In the genomic region with DNA sequence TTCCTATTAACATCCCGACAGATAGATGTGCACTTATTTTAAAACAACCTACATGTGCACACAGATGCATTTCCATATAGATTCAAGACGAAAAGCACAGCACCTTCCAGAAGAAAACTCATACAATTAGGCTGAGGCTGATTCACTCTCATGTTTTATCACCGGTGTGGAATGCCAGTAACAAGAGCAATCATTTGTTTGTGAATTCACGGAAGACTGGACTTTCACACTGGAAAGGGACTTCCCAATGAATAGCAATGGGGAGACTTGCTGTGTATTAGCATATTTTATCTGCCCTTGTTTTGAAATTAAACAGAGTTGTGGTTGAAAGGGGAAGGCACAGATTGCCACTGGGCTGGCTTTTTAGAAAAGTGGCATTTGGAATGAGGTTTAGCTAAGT, we compare ENCODE assay signal across 12 cellular contexts.
DNase-seq lines count a peak whose midpoint lies in the region; ATAC-seq and TF ChIP-seq lines count a peak whose summit lies in the region.
"Had no signal": no experiment of that assay in that cellular context is flagged by ENCODE, and none has a peak within 500 bp of the region (broad histone marks: within the 10 kb centered on the region; RNA-seq: fewer than 3 reads in every experiment).

No MANE protein-coding gene starts in this region.

- H3K4me2 ChIP-seq in IMR-90 (ENCODE audit: low read depth, low read length): peak overlapping the region; percentile 82; the same call in 1 of the 2 replicates

- H3K4me1 ChIP-seq in IMR-90 (ENCODE audit: control insufficient read depth, insufficient read depth, low read length) (peaks cover 12% of the 10 kb centered on the region), muscle layer of colon (ENCODE audit: insufficient read depth, low read length) (peaks cover 23% of the 10 kb centered on the region)
- H3K4me1 ChIP-seq: lower lobe of right lung, right lobe of liver had no signal

- 0 out of 3 replicates have a peak overlapping the region, but pooled peaks have one; percentile 62 for H2BK15ac ChIP-seq in IMR-90 (ENCODE audit: low read depth, low read length)

- H4K5ac ChIP-seq in IMR-90 (ENCODE audit: low read depth, low read length): peak overlapping the region; percentile 95; the same call in 1 of the 2 replicates

- no peaks in the 10 kb centered on the region for H3K79me1 ChIP-seq in IMR-90 (ENCODE audit: low read depth in 1 of 2, low read length in 2 of 2)

- peak overlapping the region in 1 of 2 experiments; percentile 79; a peak in 2 of 4 replicates for H4K8ac ChIP-seq in IMR-90 (ENCODE audit: low read depth in 2 of 2, low read length in 2 of 2)

- H2BK5ac ChIP-seq in IMR-90 (ENCODE audit: low read depth, low read length, poor library complexity, severe bottlenecking): peak overlapping the region; percentile 84

- no TSS peak for BruUV-seq in IMR-90 (replicated peaks; lab: Mats Ljungman, UMichigan)

- H3K23ac ChIP-seq in IMR-90 (ENCODE audit: low read depth, low read length): no peak overlapping the region

- H3K4ac ChIP-seq in IMR-90 (ENCODE audit: low read depth, low read length): peak overlapping the region; percentile 38; the same call in 1 of the 2 replicates

- H3K27me3 ChIP-seq in IMR-90 (ENCODE audit: control insufficient read depth, insufficient read depth, low read length) (0 out of 2 replicates have a peak, but pooled peaks cover 5% of the 10 kb centered on the region), muscle layer of colon (ENCODE audit: control insufficient read depth in 1 of 2, insufficient read depth in 2 of 2, low read length in 2 of 2) (no peaks in the 10 kb centered on the region)
- H3K27me3 ChIP-seq: right lobe of liver had no signal

- dilution Hi-C loops in IMR-90 (cut with HindIII; ENCODE audit: low sequenced_read_pairs, unreplicated experiment): no loop called here

- peaks cover 4% of the 10 kb centered on the region; the same call in 1 of the 2 replicates for H4K20me1 ChIP-seq in IMR-90 (ENCODE audit: insufficient read depth, low read length)

- POLR2A ChIA-PET in IMR-90 (lab: Charles Lee; ENCODE audit: unreplicated experiment): no interaction called here

- no peak overlapping the region for H2AK5ac ChIP-seq in IMR-90 (ENCODE audit: low read depth, low read length)

- intact Hi-C loops in IMR-90 (cut with micrococcal nuclease): loop anchor here (1.0 to 5.0 kb wide), 3 partner anchors 88 to 246 kb away; no protein-coding TSS in a partner anchor

- H2AFZ ChIP-seq in IMR-90 (replicated peaks; ENCODE audit: low read length, poor library complexity): no peak overlapping the region

- peak overlapping the region; percentile 74; the same call in 1 of the 2 replicates for H4K91ac ChIP-seq in IMR-90 (ENCODE audit: insufficient read depth, low read depth, low read length)

- no CpG with 5 or more reads among the region's 4 CpGs for WGBS in IMR-90 (ENCODE audit: extremely low coverage in 2 of 2, insufficient read length in 1 of 2), 2 experiments

- no peak for TF ChIP-seq RAD21 in IMR-90 (IDR thresholded peaks at IDR 0.05; ENCODE audit: low read length)

- no peak for TF ChIP-seq POLR2A in IMR-90 (IDR thresholded peaks at IDR 0.05; ENCODE audit: low read depth, low read length)

- H3K36me3 ChIP-seq in IMR-90 (ENCODE audit: control insufficient read depth, insufficient read depth, low read length) (no peaks in the 10 kb centered on the region), muscle layer of colon (ENCODE audit: insufficient read depth, low read length) (no peaks in the 10 kb centered on the region)
- H3K36me3 ChIP-seq: lower lobe of right lung, right lobe of liver had no signal

- peaks cover 12% of the 10 kb centered on the region for H3K9me1 ChIP-seq in IMR-90 (ENCODE audit: insufficient read depth, low read length)

- H3K9ac ChIP-seq in IMR-90 (ENCODE audit: low read depth, low read length) (no peak overlapping the region), muscle layer of colon (ENCODE audit: low read length) (no peak overlapping the region)

- H3K27ac ChIP-seq in IMR-90 (ENCODE audit: insufficient read depth, low read length): peak overlapping the region; percentile 78; the same call in 1 of the 2 replicates
- peak overlapping the region; percentile 54 for H3K27ac ChIP-seq in muscle layer of colon (ENCODE audit: low read depth, low read length)
- H3K27ac ChIP-seq: lower lobe of right lung, right lobe of liver had no signal

- in situ Hi-C loops in IMR-90 (cut with MboI; ENCODE audit: low sequenced_read_pairs): no loop called here

- peak overlapping the region; percentile 54; the same call in 1 of the 2 replicates for H3K56ac ChIP-seq in IMR-90 (ENCODE audit: extremely low read depth, insufficient read depth, low read length)

- H3K4me3 ChIP-seq in IMR-90 (ENCODE audit: insufficient read depth, low read depth, low read length) (no peak overlapping the region; the same call in 1 of the 2 replicates), cardiac fibroblast (replicated peaks in 1 of 2; ENCODE audit: low read depth in 2 of 2, low read length in 2 of 2) (no peak overlapping the region), muscle layer of colon (ENCODE audit: low read depth in 1 of 2, low read length in 2 of 2) (no peak overlapping the region)
- H3K4me3 ChIP-seq: lower lobe of right lung, right lobe of liver had no signal

- peak overlapping the region; percentile 98 for H3K18ac ChIP-seq in IMR-90 (ENCODE audit: low read depth, low read length)

- peak overlapping the region; percentile 54 for H2BK20ac ChIP-seq in IMR-90 (ENCODE audit: low read depth, low read length)

- DNase-seq in IMR-90 (peak; percentile 92), cardiac fibroblast (ENCODE audit: low read depth in 2 of 2) (peak; percentile 71 to 90), NAMALWA (ENCODE audit: low spot score) (no peak), occipital lobe (lab: John Stamatoyannopoulos, UW) (no peak), NK-92 (lab: John Stamatoyannopoulos, UW; ENCODE audit: unreplicated experiment) (no peak)
- DNase-seq: activated CD8-positive, alpha-beta memory T cell treated with anti-CD3 and anti-CD28 coated beads, Interleukin-2, amount 10 ng/mL, durations not matched to agents 7 days and 5 days; foreskin melanocyte; lower lobe of right lung; NCI-H2081; right lobe of liver had no signal

- H2AK9ac ChIP-seq in IMR-90 (replicated peaks; ENCODE audit: low read depth, low read length, poor library complexity): no peak overlapping the region

- H3K14ac ChIP-seq in IMR-90 (replicated peaks; ENCODE audit: low read depth, low read length): no peak overlapping the region

- peak; percentile 73 for ATAC-seq in IMR-90 (ENCODE audit: low read depth)
- ATAC-seq in GM18870 (IDR thresholded peaks at IDR 0.05; ENCODE audit: unreplicated experiment): no peak
- ATAC-seq: activated CD8-positive, alpha-beta memory T cell treated with anti-CD3 and anti-CD28 coated beads, Interleukin-2, amount 10 ng/mL, durations not matched to agents 7 days and 5 days had no signal

- H3K9me3 ChIP-seq in IMR-90 (ENCODE audit: control insufficient read depth, insufficient read depth, low read length) (no peaks in the 10 kb centered on the region), muscle layer of colon (ENCODE audit: low read length) (no peaks in the 10 kb centered on the region)
- H3K9me3 ChIP-seq: lower lobe of right lung, right lobe of liver had no signal

- peak overlapping the region; percentile 56 for H2BK120ac ChIP-seq in IMR-90 (ENCODE audit: low read depth, low read length)

- no peak for TF ChIP-seq CTCF in IMR-90 (conservative IDR thresholded peaks at IDR 0.05; ENCODE audit: low read depth, low read length)
- TF ChIP-seq CTCF in cardiac fibroblast (IDR thresholded peaks at IDR 0.05; ENCODE audit: low read depth, low read length): no peak

- CTCF ChIA-PET in IMR-90 (lab: Yijun Ruan, JAX): interaction anchor here (1.1 to 1.7 kb wide), 2 partner anchors 15 to 246 kb away, joined by 3 to 6 read pairs; no protein-coding TSS in a partner anchor

TF ChIP-seq in IMR-90, 13 proteins besides CTCF, POLR2A, EP300 and RAD21:
- TF ChIP-seq MXI1 (IDR thresholded peaks at IDR 0.05; ENCODE audit: borderline replicate concordance, low read depth, low read length) (no peak), NFE2L2 (IDR thresholded peaks at IDR 0.05; ENCODE audit: low read depth, low read length) (no peak), CHD1 (IDR thresholded peaks at IDR 0.05; ENCODE audit: low read depth, low read length) (no peak), BHLHE40 (IDR thresholded peaks at IDR 0.05; ENCODE audit: low read depth, low read length) (no peak), FOS (IDR thresholded peaks at IDR 0.05; ENCODE audit: low read depth, low read length) (peak; percentile 46; the same call in 1 of the 2 replicates), MAFK (IDR thresholded peaks at IDR 0.05; ENCODE audit: low read depth, low read length) (no peak), MAZ (IDR thresholded peaks at IDR 0.05; ENCODE audit: borderline replicate concordance, low read depth, low read length) (0 out of 2 replicates have a peak, but pooled peaks have one; percentile 9)
- TF ChIP-seq, protein P1, sequence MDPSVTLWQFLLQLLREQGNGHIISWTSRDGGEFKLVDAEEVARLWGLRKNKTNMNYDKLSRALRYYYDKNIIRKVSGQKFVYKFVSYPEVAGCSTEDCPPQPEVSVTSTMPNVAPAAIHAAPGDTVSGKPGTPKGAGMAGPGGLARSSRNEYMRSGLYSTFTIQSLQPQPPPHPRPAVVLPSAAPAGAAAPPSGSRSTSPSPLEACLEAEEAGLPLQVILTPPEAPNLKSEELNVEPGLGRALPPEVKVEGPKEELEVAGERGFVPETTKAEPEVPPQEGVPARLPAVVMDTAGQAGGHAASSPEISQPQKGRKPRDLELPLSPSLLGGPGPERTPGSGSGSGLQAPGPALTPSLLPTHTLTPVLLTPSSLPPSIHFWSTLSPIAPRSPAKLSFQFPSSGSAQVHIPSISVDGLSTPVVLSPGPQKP (IDR thresholded peaks at IDR 0.05; ENCODE audit: borderline replicate concordance, low read depth, low read length): no peak
- TF ChIP-seq, protein P2, sequence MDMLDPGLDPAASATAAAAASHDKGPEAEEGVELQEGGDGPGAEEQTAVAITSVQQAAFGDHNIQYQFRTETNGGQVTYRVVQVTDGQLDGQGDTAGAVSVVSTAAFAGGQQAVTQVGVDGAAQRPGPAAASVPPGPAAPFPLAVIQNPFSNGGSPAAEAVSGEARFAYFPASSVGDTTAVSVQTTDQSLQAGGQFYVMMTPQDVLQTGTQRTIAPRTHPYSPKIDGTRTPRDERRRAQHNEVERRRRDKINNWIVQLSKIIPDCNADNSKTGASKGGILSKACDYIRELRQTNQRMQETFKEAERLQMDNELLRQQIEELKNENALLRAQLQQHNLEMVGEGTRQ (IDR thresholded peaks at IDR 0.05; ENCODE audit: low read depth, low read length): no peak

Comparison
In these comparisons a context has a peak if more than half of its experiments do, and no peak if none do; other contexts are left out.
1. DNase-seq: peak in IMR-90 (single experiment) and cardiac fibroblast (2 of 2); none in NAMALWA (single experiment), occipital lobe (single experiment) and NK-92 (single experiment).